22 cellular contexts compared by ENCODE assay signal in genomic region chr17:30351730-30352129, GRCh38. TPM values are rescaled to one million over a fixed set of nuclear protein-coding genes. Genes with fewer than 3 reads are reported as not detected.
"Had no signal": no experiment of that assay in that cellular context is flagged by ENCODE, and none has a peak within 500 bp of the region (broad histone marks: within the 10 kb centered on the region; RNA-seq: fewer than 3 reads in every experiment).

No MANE protein-coding gene starts in this region.

- H3K4me1 ChIP-seq: adrenal gland had no signal

- H3K27ac ChIP-seq: adrenal gland, body of pancreas, heart left ventricle, pancreas, thoracic aorta had no signal

- H3K27me3 ChIP-seq: adrenal gland, body of pancreas, heart left ventricle, pancreas had no signal

- FAIRE-seq: islet of Langerhans, pancreas had no signal

- DNase-seq: activated CD4-positive, alpha-beta T cell treated with anti-CD3 and anti-CD28 coated beads, Interleukin-2, amount 10 ng/mL, durations not matched to agents 7 days and 5 days; activated naive CD4-positive, alpha-beta T cell treated with anti-CD3 and anti-CD28 coated beads, Interleukin-2, amount 50 U/mL, for 16 hours; activated T-cell treated with anti-CD3 and anti-CD28 coated beads for 4 hours; adrenal gland; body of pancreas; cortex of kidney; effector CD8-positive, alpha-beta T cell; foreskin melanocyte; heart left ventricle; pancreas; stimulated activated CD4-positive, alpha-beta T cell treated with anti-CD3 and anti-CD28 coated beads, Interleukin-15, amount 100 ng/mL, for 24 hours; stimulated activated CD4-positive, alpha-beta T cell treated with anti-CD3 and anti-CD28 coated beads, Interleukin-4, amount 100 ng/mL, for 24 hours; stimulated activated naive CD8-positive, alpha-beta T cell treated with anti-CD3 and anti-CD28 coated beads, Interleukin-15, amount 100 ng/mL, for 72 hours had no signal

- H3K36me3 ChIP-seq: adrenal gland, heart left ventricle, pancreas, thoracic aorta had no signal

- H3K9me3 ChIP-seq: adrenal gland, body of pancreas, pancreas, thoracic aorta had no signal

- ATAC-seq: body of pancreas, left lobe of liver, pancreas, WTC11 had no signal

- H3K4me3 ChIP-seq: adrenal gland, body of pancreas, heart left ventricle, pancreas, thoracic aorta had no signal

RNA-seq across cellular contexts. Expression of gene TMIGD1, which starts 17.9 kb away (rescaled TPM):
- total RNA-seq: activated CD4-positive, alpha-beta T cell treated with anti-CD3 and anti-CD28 coated beads, Interleukin-2, amount 10 ng/mL, durations not matched to agents 7 days and 5 days; activated CD8-positive, alpha-beta memory T cell treated with anti-CD3 and anti-CD28 coated beads for 36 hours; activated T-helper 2 cell treated with anti-CD3 and anti-CD28 coated beads, Interferon-gamma antibody, Interleukin-2, Interleukin-4, amounts not matched to agents 10 μg/mL and 5 μg/mL and 100 μg/mL, durations not matched to agents 14 hours and 24 hours and 36 hours; adrenal gland; body of pancreas; heart left ventricle; left lobe of liver; neural crest cell; pancreas; renal cortical epithelial cell; thoracic aorta; urinary bladder; WTC11 had no signal
- polyA plus RNA-seq: adrenal gland, heart left ventricle, pancreas, urinary bladder had no signal
